In genomic region chr9:33515342-33515995, GRCh38 we compare ENCODE assay signal across 1 cellular context.
TF ChIP-seq lines count a peak whose summit lies in the region.

No MANE protein-coding gene starts in this region.

TF ChIP-seq in HEK293, 187 proteins besides CTCF, POLR2A, EP300 and RAD21 (continued from another document):
- TF ChIP-seq MYNN (tag by site-specific recombination; IDR thresholded peaks at IDR 0.05; ENCODE audit: borderline replicate concordance) (peak; percentile 67; the same call in 1 of the 2 replicates), ZNF366 (tag by site-specific recombination; conservative IDR thresholded peaks at IDR 0.05) (0 out of 2 replicates have a peak, but pooled peaks have one; percentile 12)
